18 cellular contexts compared by ENCODE assay signal in the genomic region with DNA sequence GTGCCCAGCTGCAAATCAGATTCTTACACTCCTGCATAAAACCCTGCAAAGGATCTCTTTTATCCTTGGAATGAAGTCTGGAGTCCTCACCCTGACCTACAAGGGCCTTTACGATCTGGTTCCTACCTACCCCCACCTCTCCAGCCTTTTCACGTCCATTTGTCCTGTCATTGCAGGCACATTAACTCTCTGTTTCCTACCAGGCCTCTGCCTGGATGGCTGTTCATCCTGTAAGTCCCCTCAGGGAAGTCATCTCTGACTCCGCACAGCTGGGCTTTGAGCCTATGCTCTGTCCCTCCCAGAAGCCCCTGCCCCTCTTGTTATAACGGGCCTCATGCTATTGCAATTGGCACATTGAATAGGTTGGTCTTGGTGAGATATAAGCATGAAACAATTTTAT.
A peak's percentile ranks its signal among the peaks of the same experiment; 100 is the strongest.
DNase-seq lines count a peak whose midpoint lies in the region; ATAC-seq, FAIRE-seq and TF ChIP-seq lines count a peak whose summit lies in the region.
"Had no signal": no experiment of that assay in that cellular context is flagged by ENCODE, and none has a peak within 500 bp of the region (broad histone marks: within the 10 kb centered on the region; RNA-seq: fewer than 3 reads in every experiment).

No MANE protein-coding gene starts in this region.

- no peaks in the 10 kb centered on the region for H3K9me3 ChIP-seq in SK-N-SH
- no peaks in the 10 kb centered on the region for H3K9me3 ChIP-seq in mesenchymal stem cell (ENCODE audit: control insufficient read depth, low read length)

- no peaks in the 10 kb centered on the region for H3K9me2 ChIP-seq in SK-N-SH

- H3K79me1 ChIP-seq in mesenchymal stem cell (replicated peaks; ENCODE audit: low read length, poor library complexity, severe bottlenecking), result no peaks in the 10 kb centered on the region

- peak overlapping the region; percentile 3 to 49 for H3K4ac ChIP-seq in mesenchymal stem cell (ENCODE audit: low read depth in 1 of 2, low read length in 2 of 2)

- CTCF ChIA-PET in SK-N-SH (lab: Yijun Ruan, JAX), result no interaction called here

- H2AK5ac ChIP-seq in mesenchymal stem cell (ENCODE audit: low read length, severe bottlenecking), result no peak overlapping the region

- DNase-seq in SK-N-SH (peak; percentile 31), brain microvascular endothelial cell (no peak), mesenchymal stem cell (no peak), RCC 7860 (ENCODE audit: low spot score) (no peak), GM10266 (ENCODE audit: extremely low spot score) (no peak)
- DNase-seq: ACHN; CD4-positive, CD25-positive, alpha-beta regulatory T cell; DMS53; KG1 had no signal

- no peak for FAIRE-seq in RCC 7860 (lab: Jason Lieb, UNC)
- FAIRE-seq: GM12878, H54 had no signal

- H3K4me2 ChIP-seq in SK-N-SH (peak overlapping the region; percentile 67), mesenchymal stem cell (ENCODE audit: low read length, poor library complexity, severe bottlenecking) (no peak overlapping the region)

- H3K79me2 ChIP-seq in SK-N-SH (ENCODE audit: insufficient read depth), result no peaks in the 10 kb centered on the region

- ATAC-seq in SK-N-SH treated with all-trans-retinoic acid at 6 μM for 48 hours, result no peak
- ATAC-seq in GM19397 (IDR thresholded peaks at IDR 0.05; ENCODE audit: unreplicated experiment), result no peak
- no peak for ATAC-seq in GM19324 (IDR thresholded peaks at IDR 0.05; ENCODE audit: low FRiP score, unreplicated experiment)
- ATAC-seq: GM12878, HCT116 had no signal

- H3K4me3 ChIP-seq in SK-N-SH (ENCODE audit: low read depth in 2 of 2, low read length in 1 of 2) (no peak overlapping the region), brain microvascular endothelial cell (ENCODE audit: low read depth, low read length) (no peak overlapping the region), mesenchymal stem cell (ENCODE audit: insufficient read depth in 1 of 2, low read depth in 1 of 2, low read length in 2 of 2) (no peak overlapping the region)
- H3K4me3 ChIP-seq: BLaER1 treated with 17β-estradiol and CSF1 and Interleukin-3, amounts not matched to agents 10 nM and 100 nM; GM12878; GM23248 had no signal

- no peak overlapping the region for H3K23ac ChIP-seq in mesenchymal stem cell (ENCODE audit: low read length in 2 of 2)

- H3K27me3 ChIP-seq in SK-N-SH (ENCODE audit: insufficient read depth), result no peaks in the 10 kb centered on the region
- no peaks in the 10 kb centered on the region for H3K27me3 ChIP-seq in brain microvascular endothelial cell (replicated peaks)
- H3K27me3 ChIP-seq in mesenchymal stem cell (ENCODE audit: control insufficient read depth in 1 of 2, insufficient read depth in 1 of 2, low read length in 2 of 2), result no peaks in the 10 kb centered on the region
- H3K27me3 ChIP-seq: BLaER1 treated with 17β-estradiol and CSF1 and Interleukin-3, amounts not matched to agents 10 nM and 100 nM had no signal

- peak overlapping the region; percentile 71 for H3K9ac ChIP-seq in SK-N-SH
- H3K9ac ChIP-seq in mesenchymal stem cell (ENCODE audit: low read length), result no peak overlapping the region
- H3K9ac ChIP-seq: BLaER1 treated with 17β-estradiol and CSF1 and Interleukin-3, amounts not matched to agents 10 nM and 100 nM had no signal

- H3K18ac ChIP-seq in mesenchymal stem cell (ENCODE audit: low read depth in 1 of 2, low read length in 2 of 2), result peak overlapping the region in 1 of 2 experiments; percentile 4

- in situ Hi-C loops in brain microvascular endothelial cell (cut with HindIII; ENCODE audit: low pct_ligation_motif_present, low sequenced_read_pairs), result no loop called here

- H3K36me3 ChIP-seq in SK-N-SH (replicated peaks in 1 of 2; ENCODE audit: control insufficient read depth in 1 of 2, insufficient read depth in 2 of 2, low read length in 1 of 2) (no peaks in the 10 kb centered on the region), brain microvascular endothelial cell (replicated peaks) (no peaks in the 10 kb centered on the region), mesenchymal stem cell (ENCODE audit: control insufficient read depth in 1 of 2, insufficient read depth in 2 of 2, low read depth in 1 of 2, low read length in 2 of 2) (no peaks in the 10 kb centered on the region)
- H3K36me3 ChIP-seq: BLaER1 treated with 17β-estradiol and CSF1 and Interleukin-3, amounts not matched to agents 10 nM and 100 nM had no signal

- H3K14ac ChIP-seq in mesenchymal stem cell (ENCODE audit: low read length in 2 of 2), result no peak overlapping the region

- peaks cover 7 to 29% of the 10 kb centered on the region in 2 experiments; a peak in 3 of 4 replicates for H3K4me1 ChIP-seq in SK-N-SH (ENCODE audit: control insufficient read depth in 1 of 2, insufficient read depth in 2 of 2, low read depth in 1 of 2, low read length in 1 of 2)
- peaks cover 10% of the 10 kb centered on the region for H3K4me1 ChIP-seq in mesenchymal stem cell (ENCODE audit: control insufficient read depth, insufficient read depth, low read depth, low read length)

- TF ChIP-seq CTCF in SK-N-SH (IDR thresholded peaks at IDR 0.05), result no peak
- no peak for TF ChIP-seq CTCF in brain microvascular endothelial cell (IDR thresholded peaks at IDR 0.05; ENCODE audit: low read depth, low read length, missing control alignments)
- no peak for TF ChIP-seq CTCF in GM10266 (IDR thresholded peaks at IDR 0.05; ENCODE audit: control insufficient read depth, insufficient read depth, low read depth, missing control alignments)

- no peak overlapping the region for H2BK15ac ChIP-seq in mesenchymal stem cell (ENCODE audit: low read depth, poor library complexity, severe bottlenecking)

- no peak overlapping the region for H2AFZ ChIP-seq in SK-N-SH (ENCODE audit: low read depth)
- H2AFZ ChIP-seq in mesenchymal stem cell (ENCODE audit: low read depth, low read length), result no peak overlapping the region
- H2AFZ ChIP-seq: GM23248 had no signal

- H4K91ac ChIP-seq in mesenchymal stem cell (ENCODE audit: low read length), result peak overlapping the region; percentile 70

- peak in 1 of 2 experiments; percentile 11; a peak in 1 of 4 replicates for TF ChIP-seq EP300 in SK-N-SH (IDR thresholded peaks at IDR 0.05; ENCODE audit: borderline replicate concordance in 1 of 2, low read depth in 1 of 2, low read length in 1 of 2)

- no peaks in the 10 kb centered on the region for H4K20me1 ChIP-seq in SK-N-SH (ENCODE audit: insufficient read depth)

- POLR2A ChIA-PET in SK-N-SH (lab: Yijun Ruan, JAX), result interaction anchor here (0.7 kb wide), 1 partner anchor 211 kb away, joined by 3 read pairs; no protein-coding TSS in a partner anchor

- H2BK5ac ChIP-seq in mesenchymal stem cell (ENCODE audit: low read depth, low read length, poor library complexity, severe bottlenecking), result no peak overlapping the region

- WGBS in SK-N-SH (ENCODE audit: low lambda C conversion rate), result 92% methylated on average over 4 of the region's 4 CpGs
- 67% methylated on average over 3 of the region's 4 CpGs for WGBS in mesenchymal stem cell

- peaks cover 15% of the 10 kb centered on the region for H3F3A ChIP-seq in SK-N-SH (replicated peaks; ENCODE audit: insufficient read depth)

- H3K27ac ChIP-seq in SK-N-SH (ENCODE audit: low read depth in 2 of 2, low read length in 1 of 2) (peak overlapping the region; percentile 68 to 98), brain microvascular endothelial cell (peak overlapping the region; percentile 90), mesenchymal stem cell (ENCODE audit: low read length, poor library complexity, severe bottlenecking) (no peak overlapping the region)
- H3K27ac ChIP-seq: 22Rv1 had no signal

- no peak for TF ChIP-seq RAD21 in SK-N-SH (IDR thresholded peaks at IDR 0.05; ENCODE audit: low read length)

- peak overlapping the region; percentile 11 to 99 for H2BK12ac ChIP-seq in mesenchymal stem cell (ENCODE audit: low read length in 2 of 2)

- peak overlapping the region; percentile 58 for H2BK120ac ChIP-seq in mesenchymal stem cell (ENCODE audit: low read depth, low read length)

- peak overlapping the region; percentile 73 for H4K8ac ChIP-seq in mesenchymal stem cell (ENCODE audit: low read length)

TF ChIP-seq in SK-N-SH, 30 proteins besides CTCF, POLR2A, EP300 and RAD21 (continues in another document):
- no peak for TF ChIP-seq MEF2A (IDR thresholded peaks at IDR 0.05; ENCODE audit: borderline replicate concordance, low read depth)
- TF ChIP-seq, protein P1, sequence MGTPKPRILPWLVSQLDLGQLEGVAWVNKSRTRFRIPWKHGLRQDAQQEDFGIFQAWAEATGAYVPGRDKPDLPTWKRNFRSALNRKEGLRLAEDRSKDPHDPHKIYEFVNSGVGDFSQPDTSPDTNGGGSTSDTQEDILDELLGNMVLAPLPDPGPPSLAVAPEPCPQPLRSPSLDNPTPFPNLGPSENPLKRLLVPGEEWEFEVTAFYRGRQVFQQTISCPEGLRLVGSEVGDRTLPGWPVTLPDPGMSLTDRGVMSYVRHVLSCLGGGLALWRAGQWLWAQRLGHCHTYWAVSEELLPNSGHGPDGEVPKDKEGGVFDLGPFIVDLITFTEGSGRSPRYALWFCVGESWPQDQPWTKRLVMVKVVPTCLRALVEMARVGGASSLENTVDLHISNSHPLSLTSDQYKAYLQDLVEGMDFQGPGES (IDR thresholded peaks at IDR 0.05; ENCODE audit: low read depth, low read length), result no peak
- TF ChIP-seq NFIC (IDR thresholded peaks at IDR 0.05; ENCODE audit: borderline replicate concordance), result no peak

TF ChIP-seq in SK-N-SH treated with all-trans-retinoic acid at 6 μM for 48 hours, 23 proteins besides CTCF, POLR2A, EP300 and RAD21 (continues in another document):
- no peak for TF ChIP-seq BACH2 (CRISPR knock-in tag; IDR thresholded peaks at IDR 0.05; ENCODE audit: borderline replicate concordance)
- TF ChIP-seq, protein P2, sequence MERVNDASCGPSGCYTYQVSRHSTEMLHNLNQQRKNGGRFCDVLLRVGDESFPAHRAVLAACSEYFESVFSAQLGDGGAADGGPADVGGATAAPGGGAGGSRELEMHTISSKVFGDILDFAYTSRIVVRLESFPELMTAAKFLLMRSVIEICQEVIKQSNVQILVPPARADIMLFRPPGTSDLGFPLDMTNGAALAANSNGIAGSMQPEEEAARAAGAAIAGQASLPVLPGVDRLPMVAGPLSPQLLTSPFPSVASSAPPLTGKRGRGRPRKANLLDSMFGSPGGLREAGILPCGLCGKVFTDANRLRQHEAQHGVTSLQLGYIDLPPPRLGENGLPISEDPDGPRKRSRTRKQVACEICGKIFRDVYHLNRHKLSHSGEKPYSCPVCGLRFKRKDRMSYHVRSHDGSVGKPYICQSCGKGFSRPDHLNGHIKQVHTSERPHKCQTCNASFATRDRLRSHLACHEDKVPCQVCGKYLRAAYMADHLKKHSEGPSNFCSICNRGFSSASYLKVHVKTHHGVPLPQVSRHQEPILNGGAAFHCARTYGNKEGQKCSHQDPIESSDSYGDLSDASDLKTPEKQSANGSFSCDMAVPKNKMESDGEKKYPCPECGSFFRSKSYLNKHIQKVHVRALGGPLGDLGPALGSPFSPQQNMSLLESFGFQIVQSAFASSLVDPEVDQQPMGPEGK (CRISPR knock-in tag; IDR thresholded peaks at IDR 0.05; ENCODE audit: borderline replicate concordance), result no peak
